In genomic region chr4:2806392-2807355, GRCh38 we compare ENCODE assay signal across 9 cellular contexts. TPM values are rescaled to one million over a fixed set of nuclear protein-coding genes. Genes with fewer than 3 reads are reported as not detected.
DNase-seq lines count a peak whose midpoint lies in the region; ATAC-seq and TF ChIP-seq lines count a peak whose summit lies in the region.
"Had no signal": no experiment of that assay in that cellular context is flagged by ENCODE, and none has a peak within 500 bp of the region (broad histone marks: within the 10 kb centered on the region; RNA-seq: fewer than 3 reads in every experiment).

No MANE protein-coding gene starts in this region.

- no peak overlapping the region for H3K27ac ChIP-seq in CD4-positive, CD25-positive, alpha-beta regulatory T cell (ENCODE audit: insufficient read depth, low read length, poor library complexity, severe bottlenecking)
- peak overlapping the region; percentile 59 to 86 (median 80) for H3K27ac ChIP-seq in heart left ventricle
- H3K27ac ChIP-seq in WERI-Rb-1 = no peak overlapping the region

- H3K4me1 Mint-ChIP-seq in CD4-positive, CD25-positive, alpha-beta regulatory T cell = peaks cover 0 to 14% (median 6%) of the 10 kb centered on the region in 4 donors
- peaks cover 84% of the 10 kb centered on the region for H3K4me1 Mint-ChIP-seq in activated B cell treated with CpG ODN at 0.5 μM for 24 hours

- TF ChIP-seq CTCF in activated B cell treated with CpG ODN at 0.5 μM for 24 hours (IDR thresholded peaks at IDR 0.05) (no peak), heart left ventricle (IDR thresholded peaks at IDR 0.05) (no peak), WERI-Rb-1 (IDR thresholded peaks at IDR 0.05; ENCODE audit: low read depth, low read length) (no peak)

- H3K9me3 Mint-ChIP-seq in CD4-positive, CD25-positive, alpha-beta regulatory T cell = no peaks in the 10 kb centered on the region
- no peaks in the 10 kb centered on the region for H3K9me3 Mint-ChIP-seq in activated B cell treated with CpG ODN at 0.5 μM for 24 hours
- H3K9me3 Mint-ChIP-seq: stimulated activated naive CD8-positive, alpha-beta T cell treated with anti-CD3 and anti-CD28 coated beads, Interleukin-15, Interleukin-2, amounts not matched to agents 100 ng/mL and 50 ng/mL, for 24 hours had no signal

- H3K4me3 Mint-ChIP-seq in CD4-positive, CD25-positive, alpha-beta regulatory T cell = peak overlapping the region in 2 of 4 donors; percentile 32 to 68
- H3K4me3 Mint-ChIP-seq in activated B cell treated with CpG ODN at 0.5 μM for 24 hours = peak overlapping the region; percentile 69
- H3K4me3 Mint-ChIP-seq: stimulated activated naive CD8-positive, alpha-beta T cell treated with anti-CD3 and anti-CD28 coated beads, Interleukin-15, Interleukin-2, amounts not matched to agents 100 ng/mL and 50 ng/mL, for 24 hours had no signal

- no peaks in the 10 kb centered on the region for H3K9me3 ChIP-seq in CD4-positive, CD25-positive, alpha-beta regulatory T cell (ENCODE audit: control insufficient read depth in 2 of 2, low read length in 2 of 2)
- H3K9me3 ChIP-seq in heart left ventricle (no peaks in the 10 kb centered on the region), WERI-Rb-1 (ENCODE audit: severe bottlenecking) (no peaks in the 10 kb centered on the region)

- no peak for TF ChIP-seq POLR2A in heart left ventricle (IDR thresholded peaks at IDR 0.05)

- no peaks in the 10 kb centered on the region for H3K27me3 ChIP-seq in CD4-positive, CD25-positive, alpha-beta regulatory T cell (ENCODE audit: control insufficient read depth, insufficient read depth, low read length)
- H3K27me3 ChIP-seq in heart left ventricle (no peaks in the 10 kb centered on the region), WERI-Rb-1 (ENCODE audit: insufficient read depth, low read depth, severe bottlenecking) (no peaks in the 10 kb centered on the region)

- H3K36me3 ChIP-seq in CD4-positive, CD25-positive, alpha-beta regulatory T cell (ENCODE audit: control insufficient read depth, insufficient read depth, low read length) = no peaks in the 10 kb centered on the region
- peaks cover 0 to 12% (median 0%) of the 10 kb centered on the region in 9 donors for H3K36me3 ChIP-seq in heart left ventricle
- no peaks in the 10 kb centered on the region; the same call in 1 of the 2 replicates for H3K36me3 ChIP-seq in WERI-Rb-1

- POLR2A ChIA-PET in activated B cell treated with CpG ODN at 0.5 μM for 24 hours (lab: Charles Lee) = interaction anchor here (0.6 to 4.1 kb wide), 10 partner anchors 8 to 148 kb away, joined by 3 to 15 read pairs (median 3); partner anchors contain the start of gene SH3BP2

- H3K36me3 Mint-ChIP-seq in CD4-positive, CD25-positive, alpha-beta regulatory T cell = no peaks in the 10 kb centered on the region
- H3K36me3 Mint-ChIP-seq in activated B cell treated with CpG ODN at 0.5 μM for 24 hours (ENCODE audit: low read depth) = no peaks in the 10 kb centered on the region

- H3K27me3 Mint-ChIP-seq in CD4-positive, CD25-positive, alpha-beta regulatory T cell = no peaks in the 10 kb centered on the region
- H3K27me3 Mint-ChIP-seq in activated B cell treated with CpG ODN at 0.5 μM for 24 hours = no peaks in the 10 kb centered on the region
- H3K27me3 Mint-ChIP-seq: stimulated activated naive CD8-positive, alpha-beta T cell treated with anti-CD3 and anti-CD28 coated beads, Interleukin-15, Interleukin-2, amounts not matched to agents 100 ng/mL and 50 ng/mL, for 24 hours had no signal

- intact Hi-C loops in activated B cell treated with CpG ODN at 0.5 μM for 24 hours (cut with micrococcal nuclease) (no loop called here), heart left ventricle (cut with DNase I) (loop anchor here in 2 of 10 donors (5.0 kb wide), 2 partner anchors 36 to 44 kb away; partner anchors contain the start of gene ADD1 (in 1 of the 2)), posterior cingulate gyrus (cut with DNase I) (no loop called here)

- 33 to 42% (median 38%) methylated on average over 26 to 27 of the region's 27 CpGs for WGBS in heart left ventricle, 4 donors

- H3K27ac Mint-ChIP-seq in CD4-positive, CD25-positive, alpha-beta regulatory T cell = peak overlapping the region in 2 of 3 donors; percentile 31 to 81
- H3K27ac Mint-ChIP-seq in activated B cell treated with CpG ODN at 0.5 μM for 24 hours = peak overlapping the region; percentile 92
- H3K27ac Mint-ChIP-seq: stimulated activated naive CD8-positive, alpha-beta T cell treated with anti-CD3 and anti-CD28 coated beads, Interleukin-15, Interleukin-2, amounts not matched to agents 100 ng/mL and 50 ng/mL, for 24 hours had no signal

- DNase-seq in CD4-positive, CD25-positive, alpha-beta regulatory T cell = no peak
- DNase-seq in activated B cell treated with CpG ODN at 0.5 μM for 24 hours (no peak), heart left ventricle (peak; percentile 71 to 88 (median 82)), posterior cingulate gyrus (peak in 8 of 10 donors; percentile 49 to 94 (median 66)), WERI-Rb-1 (no peak), NCI-H2081 treated with DMSO at 0.1 percent for 48 hours (lab: John Stamatoyannopoulos, UW) (no peak), LoVo (ENCODE audit: low spot score) (no peak)

- peaks cover 8% of the 10 kb centered on the region for H3K4me1 ChIP-seq in CD4-positive, CD25-positive, alpha-beta regulatory T cell (ENCODE audit: control insufficient read depth, insufficient read depth, low read length, poor library complexity, severe bottlenecking)
- peaks cover 35 to 93% (median 86%) of the 10 kb centered on the region in 12 donors for H3K4me1 ChIP-seq in heart left ventricle

- CTCF ChIA-PET in activated B cell treated with CpG ODN at 0.5 μM for 24 hours (lab: Charles Lee) = no interaction called here

- H3K4me3 ChIP-seq in CD4-positive, CD25-positive, alpha-beta regulatory T cell (ENCODE audit: low read depth, low read length) = no peak overlapping the region
- H3K4me3 ChIP-seq in heart left ventricle (peak overlapping the region in 1 of 12 donors; percentile 12), WERI-Rb-1 (ENCODE audit: low read depth, low read length) (no peak overlapping the region)

- ATAC-seq in CD4-positive, CD25-positive, alpha-beta regulatory T cell (ENCODE audit: low read depth in 2 of 2) = no peak
- ATAC-seq in activated B cell treated with CpG ODN at 0.5 μM for 24 hours (ENCODE audit: low read depth) (peak; percentile 76), heart left ventricle (peak; percentile 35 to 66 (median 52)), GM19395 (IDR thresholded peaks at IDR 0.05; ENCODE audit: unreplicated experiment) (no peak)

RNA-seq across cellular contexts. Expression of gene SH3BP2, which starts 13.8 kb away (rescaled TPM):
- 61.7 TPM for total RNA-seq in CD4-positive, CD25-positive, alpha-beta regulatory T cell
- 1 to 10 TPM; 7.6 to 8.6 (median 8.4) TPM for polyA plus RNA-seq in CD4-positive, CD25-positive, alpha-beta regulatory T cell
- total RNA-seq in activated B cell treated with CpG ODN at 0.5 μM for 24 hours = 40.4 and 43.2 TPM in 2 replicates
- total RNA-seq in heart left ventricle = 10 to 100 TPM; 10.4 to 70.2 (median 23.5) TPM
- 10 to 100 TPM; 17.1 to 24.5 TPM for polyA plus RNA-seq in heart left ventricle

RNA-seq across cellular contexts. Expression of gene ADD1, which starts 37.0 kb away (rescaled TPM):
- 242 TPM for total RNA-seq in CD4-positive, CD25-positive, alpha-beta regulatory T cell
- polyA plus RNA-seq in CD4-positive, CD25-positive, alpha-beta regulatory T cell = 100 to 1,000 TPM; 142 to 151 (median 145) TPM
- 326 and 340 TPM in 2 replicates for total RNA-seq in activated B cell treated with CpG ODN at 0.5 μM for 24 hours
- total RNA-seq in heart left ventricle = 100 to 1,000 TPM; 179 to 275 (median 215) TPM
- 100 to 1,000 TPM; 193 to 269 TPM for polyA plus RNA-seq in heart left ventricle

RNA-seq across cellular contexts. Expression of gene TNIP2, which starts 50.5 kb away (rescaled TPM):
- 87.7 TPM for total RNA-seq in CD4-positive, CD25-positive, alpha-beta regulatory T cell
- 10 to 100 TPM; 43.9 to 53.3 (median 50.9) TPM for polyA plus RNA-seq in CD4-positive, CD25-positive, alpha-beta regulatory T cell
- total RNA-seq in activated B cell treated with CpG ODN at 0.5 μM for 24 hours (79.1 and 83.2 TPM in 2 replicates), heart left ventricle (10 to 100 TPM; 12.6 to 94.5 (median 23.4) TPM)
- 10 to 100 TPM; 21.7 to 37.3 TPM for polyA plus RNA-seq in heart left ventricle

Comparison
In these comparisons a context has a peak if more than half of its experiments do, and no peak if none do; other contexts are left out.
1. ATAC-seq: peak in activated B cell treated with CpG ODN at 0.5 μM for 24 hours (single experiment) and heart left ventricle (4 of 4); none in CD4-positive, CD25-positive, alpha-beta regulatory T cell (0 of 2) and GM19395 (single experiment).
2. DNase-seq: peak in heart left ventricle (5 of 5) and posterior cingulate gyrus (8 of 10); none in CD4-positive, CD25-positive, alpha-beta regulatory T cell (0 of 3), activated B cell treated with CpG ODN at 0.5 μM for 24 hours (single experiment), WERI-Rb-1 (single experiment), NCI-H2081 treated with DMSO at 0.1 percent for 48 hours (single experiment) and LoVo (single experiment).
3. H3K27ac ChIP-seq: peak in heart left ventricle (12 of 12); none in CD4-positive, CD25-positive, alpha-beta regulatory T cell (single experiment) and WERI-Rb-1 (single experiment).